3 cellular contexts compared by ENCODE assay signal in genomic region chr3:112632596-112632995, GRCh38.
TF ChIP-seq lines count a peak whose summit lies in the region.

No MANE protein-coding gene starts in this region.

TF ChIP-seq in SK-N-SH, 30 proteins besides CTCF, POLR2A, EP300 and RAD21 (continued from another document):
- no peak for TF ChIP-seq SIN3A (IDR thresholded peaks at IDR 0.05; ENCODE audit: borderline replicate concordance, low read depth, low read length)
- no peak for TF ChIP-seq ELF1 (IDR thresholded peaks at IDR 0.05)
- TF ChIP-seq FOXJ3 (CRISPR knock-in tag; IDR thresholded peaks at IDR 0.05) = no peak
- TF ChIP-seq, protein P1, sequence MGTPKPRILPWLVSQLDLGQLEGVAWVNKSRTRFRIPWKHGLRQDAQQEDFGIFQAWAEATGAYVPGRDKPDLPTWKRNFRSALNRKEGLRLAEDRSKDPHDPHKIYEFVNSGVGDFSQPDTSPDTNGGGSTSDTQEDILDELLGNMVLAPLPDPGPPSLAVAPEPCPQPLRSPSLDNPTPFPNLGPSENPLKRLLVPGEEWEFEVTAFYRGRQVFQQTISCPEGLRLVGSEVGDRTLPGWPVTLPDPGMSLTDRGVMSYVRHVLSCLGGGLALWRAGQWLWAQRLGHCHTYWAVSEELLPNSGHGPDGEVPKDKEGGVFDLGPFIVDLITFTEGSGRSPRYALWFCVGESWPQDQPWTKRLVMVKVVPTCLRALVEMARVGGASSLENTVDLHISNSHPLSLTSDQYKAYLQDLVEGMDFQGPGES (IDR thresholded peaks at IDR 0.05; ENCODE audit: low read depth, low read length) = no peak
- TF ChIP-seq CHD2 (IDR thresholded peaks at IDR 0.05; ENCODE audit: low read length, partially characterized antibody) = no peak
- TF ChIP-seq TCF12 (IDR thresholded peaks at IDR 0.05) = no peak
- TF ChIP-seq RXRA (IDR thresholded peaks at IDR 0.05; ENCODE audit: borderline replicate concordance, low read depth) = no peak
- TF ChIP-seq POLR2AphosphoS5 (IDR thresholded peaks at IDR 0.05; ENCODE audit: low read depth, low read length) = no peak
- no peak for TF ChIP-seq FOSL2 (IDR thresholded peaks at IDR 0.05; ENCODE audit: borderline replicate concordance, low read depth)
- no peak for TF ChIP-seq NRF1 (IDR thresholded peaks at IDR 0.05; ENCODE audit: low read depth, low read length)
- TF ChIP-seq, protein P2, sequence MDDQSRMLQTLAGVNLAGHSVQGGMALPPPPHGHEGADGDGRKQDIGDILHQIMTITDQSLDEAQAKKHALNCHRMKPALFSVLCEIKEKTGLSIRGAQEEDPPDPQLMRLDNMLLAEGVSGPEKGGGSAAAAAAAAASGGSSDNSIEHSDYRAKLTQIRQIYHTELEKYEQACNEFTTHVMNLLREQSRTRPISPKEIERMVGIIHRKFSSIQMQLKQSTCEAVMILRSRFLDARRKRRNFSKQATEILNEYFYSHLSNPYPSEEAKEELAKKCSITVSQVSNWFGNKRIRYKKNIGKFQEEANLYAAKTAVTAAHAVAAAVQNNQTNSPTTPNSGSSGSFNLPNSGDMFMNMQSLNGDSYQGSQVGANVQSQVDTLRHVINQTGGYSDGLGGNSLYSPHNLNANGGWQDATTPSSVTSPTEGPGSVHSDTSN (IDR thresholded peaks at IDR 0.05) = no peak
- TF ChIP-seq, protein P3, sequence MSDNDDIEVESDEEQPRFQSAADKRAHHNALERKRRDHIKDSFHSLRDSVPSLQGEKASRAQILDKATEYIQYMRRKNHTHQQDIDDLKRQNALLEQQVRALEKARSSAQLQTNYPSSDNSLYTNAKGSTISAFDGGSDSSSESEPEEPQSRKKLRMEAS (IDR thresholded peaks at IDR 0.05; ENCODE audit: low read depth) = no peak
TF ChIP-seq in SK-N-SH: peak in this region for 0.

TF ChIP-seq in SK-N-SH treated with all-trans-retinoic acid at 6 μM for 48 hours, 23 proteins besides CTCF, POLR2A, EP300 and RAD21 (continued from another document):
- TF ChIP-seq, protein P4, sequence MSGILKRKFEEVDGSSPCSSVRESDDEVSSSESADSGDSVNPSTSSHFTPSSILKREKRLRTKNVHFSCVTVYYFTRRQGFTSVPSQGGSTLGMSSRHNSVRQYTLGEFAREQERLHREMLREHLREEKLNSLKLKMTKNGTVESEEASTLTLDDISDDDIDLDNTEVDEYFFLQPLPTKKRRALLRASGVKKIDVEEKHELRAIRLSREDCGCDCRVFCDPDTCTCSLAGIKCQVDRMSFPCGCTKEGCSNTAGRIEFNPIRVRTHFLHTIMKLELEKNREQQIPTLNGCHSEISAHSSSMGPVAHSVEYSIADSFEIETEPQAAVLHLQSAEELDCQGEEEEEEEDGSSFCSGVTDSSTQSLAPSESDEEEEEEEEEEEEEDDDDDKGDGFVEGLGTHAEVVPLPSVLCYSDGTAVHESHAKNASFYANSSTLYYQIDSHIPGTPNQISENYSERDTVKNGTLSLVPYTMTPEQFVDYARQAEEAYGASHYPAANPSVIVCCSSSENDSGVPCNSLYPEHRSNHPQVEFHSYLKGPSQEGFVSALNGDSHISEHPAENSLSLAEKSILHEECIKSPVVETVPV (CRISPR knock-in tag; IDR thresholded peaks at IDR 0.05) = no peak
TF ChIP-seq in SK-N-SH treated with all-trans-retinoic acid at 6 μM for 48 hours: peak in this region for 0.

TF ChIP-seq in K562, 482 proteins besides CTCF, POLR2A, EP300 and RAD21:
- TF ChIP-seq NR0B1 (IDR thresholded peaks at IDR 0.05; ENCODE audit: partially characterized antibody) (no peak), SOX6 (IDR thresholded peaks at IDR 0.05) (no peak), ATF7 (IDR thresholded peaks at IDR 0.05) (no peak), RBM14 (IDR thresholded peaks at IDR 0.05; ENCODE audit: borderline replicate concordance, insufficient read depth, low read depth, low read length) (no peak), NFATC3 (IDR thresholded peaks at IDR 0.05) (no peak), GABPB1 (CRISPR knock-in tag; IDR thresholded peaks at IDR 0.05) (no peak), RBM22 (IDR thresholded peaks at IDR 0.05; ENCODE audit: low read depth, low read length, poor library complexity, severe bottlenecking) (no peak), BMI1 (IDR thresholded peaks at IDR 0.05; ENCODE audit: low read length) (no peak), ZNF354B (CRISPR knock-in tag; IDR thresholded peaks at IDR 0.05) (no peak)
